In genomic region chr2:69827796-69828540, GRCh38 we compare ENCODE assay signal across 10 cellular contexts. TPM values are rescaled to one million over a fixed set of nuclear protein-coding genes. Genes with fewer than 3 reads are reported as not detected.
DNase-seq lines count a peak whose midpoint lies in the region; ATAC-seq and TF ChIP-seq lines count a peak whose summit lies in the region.
"Had no signal": no experiment of that assay in that cellular context is flagged by ENCODE, and none has a peak within 500 bp of the region (broad histone marks: within the 10 kb centered on the region; RNA-seq: fewer than 3 reads in every experiment).

No MANE protein-coding gene starts in this region.

- no peak overlapping the region for H4K8ac ChIP-seq in neuronal stem cell (ENCODE audit: low read depth, low read length)

- intact Hi-C loops in gastrocnemius medialis (cut with DNase I; ENCODE audit: low total_unique reads): loop anchor here (10.0 kb wide), 1 partner anchor 183 kb away; the partner anchor contains the start of gene AAK1

- no peak overlapping the region for H2BK12ac ChIP-seq in neuronal stem cell (ENCODE audit: low read length)

- H2AFZ ChIP-seq in GM23248: peak overlapping the region; percentile 90; the same call in 1 of the 2 replicates
- H2AFZ ChIP-seq in OCI-LY3 (ENCODE audit: low read depth, low read length): no peak overlapping the region; the same call in 1 of the 2 replicates
- H2AFZ ChIP-seq in neuronal stem cell (ENCODE audit: low read length): peak overlapping the region; percentile 98

- H3F3A ChIP-seq in GM23248 (ENCODE audit: insufficient read depth): peaks cover 16% of the 10 kb centered on the region

- 62 to 69% methylated on average over 9 of the region's 9 CpGs for WGBS in GM23248 (ENCODE audit: low coverage in 1 of 2, low lambda C conversion rate in 2 of 2, missing lambda C conversion rate in 2 of 2), 2 experiments
- no CpG with 5 or more reads among the region's 9 CpGs for WGBS in neuronal stem cell (ENCODE audit: extremely low coverage in 2 of 2, insufficient read length in 2 of 2, insufficient replicate concordance in 1 of 2), 2 donors

- no peak overlapping the region for H3K4ac ChIP-seq in neuronal stem cell (ENCODE audit: low read length)

- H3K36me3 ChIP-seq in GM23248 (ENCODE audit: low read depth) (peaks cover 4% of the 10 kb centered on the region; the same call in 1 of the 2 replicates), OCI-LY3 (replicated peaks; ENCODE audit: low read depth, low read length) (peaks cover 2% of the 10 kb centered on the region), neuronal stem cell (replicated peaks in 1 of 2; ENCODE audit: control insufficient read depth in 2 of 2, insufficient read depth in 2 of 2, low read length in 2 of 2) (peaks cover 2 to 17% of the 10 kb centered on the region in 2 donors), gastrocnemius medialis (no peaks in the 10 kb centered on the region)

- no peak overlapping the region for H2AK5ac ChIP-seq in neuronal stem cell (ENCODE audit: low read depth, low read length)

- no peak overlapping the region for H3K14ac ChIP-seq in neuronal stem cell (ENCODE audit: low read length)

- H3K79me2 ChIP-seq in GM23248 (ENCODE audit: insufficient read depth) (peaks cover 34% of the 10 kb centered on the region), OCI-LY3 (ENCODE audit: low read length) (peaks cover 34% of the 10 kb centered on the region)

- H3K27me3 ChIP-seq in GM23248 (replicated peaks; ENCODE audit: insufficient read depth): no peaks in the 10 kb centered on the region
- H3K27me3 ChIP-seq in OCI-LY3 (ENCODE audit: low read depth, low read length): no peaks in the 10 kb centered on the region
- H3K27me3 ChIP-seq in neuronal stem cell (ENCODE audit: control insufficient read depth in 3 of 3, insufficient read depth in 3 of 3, low read depth in 1 of 3, low read length in 3 of 3): no peaks in the 10 kb centered on the region
- no peaks in the 10 kb centered on the region for H3K27me3 ChIP-seq in gastrocnemius medialis
- H3K27me3 ChIP-seq: testis had no signal

- H3K9ac ChIP-seq in GM23248: no peak overlapping the region; the same call in 1 of the 2 replicates
- H3K9ac ChIP-seq in OCI-LY3 (ENCODE audit: low read length): no peak overlapping the region
- H3K9ac ChIP-seq in neuronal stem cell (ENCODE audit: low read depth, low read length, poor library complexity): no peak overlapping the region

- no peaks in the 10 kb centered on the region for H4K20me1 ChIP-seq in GM23248 (ENCODE audit: insufficient read depth)
- H4K20me1 ChIP-seq in OCI-LY3 (ENCODE audit: insufficient read depth, low read length): no peaks in the 10 kb centered on the region

- H2BK120ac ChIP-seq in neuronal stem cell (ENCODE audit: low read depth, low read length): no peak overlapping the region

- no peak overlapping the region for H4K91ac ChIP-seq in neuronal stem cell (ENCODE audit: low read depth, low read length, poor library complexity)

- TF ChIP-seq CTCF in OCI-LY3 (IDR thresholded peaks at IDR 0.05; ENCODE audit: low read depth, low read length) (no peak), choroid plexus epithelial cell (conservative IDR thresholded peaks at IDR 0.05; ENCODE audit: low read depth, low read length) (no peak), gastrocnemius medialis (IDR thresholded peaks at IDR 0.05 in 4 of 5, conservative IDR thresholded peaks at IDR 0.05 in 1 of 5) (no peak)

- H3K4me1 ChIP-seq in GM23248 (ENCODE audit: insufficient read depth) (peaks cover 22% of the 10 kb centered on the region), OCI-LY3 (ENCODE audit: low read length) (peaks cover 12% of the 10 kb centered on the region), neuronal stem cell (ENCODE audit: control insufficient read depth in 2 of 2, insufficient read depth in 1 of 2, low read depth in 1 of 2, low read length in 2 of 2) (peaks cover 2 to 5% of the 10 kb centered on the region in 2 donors), gastrocnemius medialis (peaks cover 14 to 25% of the 10 kb centered on the region in 2 donors)

- H3K79me1 ChIP-seq in neuronal stem cell (ENCODE audit: low read depth, low read length): peaks cover 8% of the 10 kb centered on the region

- no peaks in the 10 kb centered on the region for H3K9me2 ChIP-seq in GM23248 (ENCODE audit: insufficient read depth)

- H2BK15ac ChIP-seq in neuronal stem cell (ENCODE audit: low read length): no peak overlapping the region

- in situ Hi-C loops in GM23248 (cut with MboI): no loop called here
- in situ Hi-C loops in gastrocnemius medialis (cut with MboI; ENCODE audit: low sequenced_read_pairs in 4 of 4): no loop called here

- H3K9me3 ChIP-seq in GM23248 (ENCODE audit: low read depth): no peaks in the 10 kb centered on the region
- H3K9me3 ChIP-seq in OCI-LY3 (ENCODE audit: insufficient read depth, low read length): no peaks in the 10 kb centered on the region
- H3K9me3 ChIP-seq in neuronal stem cell (replicated peaks in 1 of 2; ENCODE audit: control insufficient read depth in 2 of 2, insufficient read depth in 1 of 2, low read depth in 1 of 2, low read length in 2 of 2): no peaks in the 10 kb centered on the region
- no peaks in the 10 kb centered on the region for H3K9me3 ChIP-seq in gastrocnemius medialis
- H3K9me3 ChIP-seq: testis had no signal

- no peak overlapping the region for H3K23ac ChIP-seq in neuronal stem cell (ENCODE audit: low read depth, low read length, poor library complexity)

- no peak overlapping the region for H3K4me3 ChIP-seq in GM23248
- no peak overlapping the region for H3K4me3 ChIP-seq in OCI-LY3 (ENCODE audit: low read length)
- H3K4me3 ChIP-seq in choroid plexus epithelial cell (ENCODE audit: low read depth, low read length): no peak overlapping the region
- H3K4me3 ChIP-seq in neuronal stem cell (ENCODE audit: low read length in 2 of 2): no peak overlapping the region
- H3K4me3 ChIP-seq in gastrocnemius medialis: no peak overlapping the region

- peak overlapping the region; percentile 81 for H3K4me2 ChIP-seq in GM23248 (ENCODE audit: unreplicated experiment)
- H3K4me2 ChIP-seq in OCI-LY3 (ENCODE audit: low read length): peak overlapping the region; percentile 91; the same call in 1 of the 2 replicates
- no peak overlapping the region for H3K4me2 ChIP-seq in neuronal stem cell (ENCODE audit: insufficient read depth, low read length, poor library complexity, severe bottlenecking)

- TF ChIP-seq POLR2A in gastrocnemius medialis (IDR thresholded peaks at IDR 0.05): no peak

- no peak overlapping the region for H2BK5ac ChIP-seq in neuronal stem cell (ENCODE audit: low read length)

- no peak for ATAC-seq in gastrocnemius medialis
- ATAC-seq in GM18867 (IDR thresholded peaks at IDR 0.05; ENCODE audit: unreplicated experiment): no peak

- DNase-seq in GM23248 (peak; percentile 30), choroid plexus epithelial cell (ENCODE audit: low read depth) (peak; percentile 41), neuronal stem cell (ENCODE audit: low spot score) (no peak), gastrocnemius medialis (no peak), NCI-H187 treated with DMSO at 0.1 percent for 48 hours (lab: John Stamatoyannopoulos, UW) (no peak)
- DNase-seq: NCI-H226; stimulated activated CD4-positive, alpha-beta T cell treated with anti-CD3 and anti-CD28 coated beads, Interleukin-15, amount 100 ng/mL, for 24 hours; testis had no signal

- H3K27ac ChIP-seq in GM23248 (peak overlapping the region; percentile 95), OCI-LY3 (ENCODE audit: low read length) (no peak overlapping the region), neuronal stem cell (replicated peaks; ENCODE audit: low read length) (no peak overlapping the region), gastrocnemius medialis (peak overlapping the region in 1 of 4 donors; percentile 91)

- H3K18ac ChIP-seq in neuronal stem cell (ENCODE audit: low read length): no peak overlapping the region

RNA-seq across cellular contexts. Expression of gene GMCL1, which starts 1.5 kb away (rescaled TPM):
- 9.6 and 15.7 TPM in 2 replicates for total RNA-seq in GM23248 (2014; rRNA removed; shearing (Covaris generic))
- 13.8 and 14.5 TPM in 2 replicates for polyA plus RNA-seq in GM23248 (2016; fragmentation: Nextera tagmentation; extraction: Ambion mirVana)
- 25.9 TPM for polyA plus RNA-seq in neuronal stem cell (2013, experiment 1 of 2)
- 31.8 TPM for polyA plus RNA-seq in neuronal stem cell (2013, experiment 2 of 2)
- total RNA-seq in gastrocnemius medialis: 1 to 10 TPM; 2.0 to 3.3 (median 3.3) TPM

Comparison
In these comparisons a context has a peak if more than half of its experiments do, and no peak if none do; other contexts are left out.
1. DNase-seq: peak in GM23248 (single experiment) and choroid plexus epithelial cell (single experiment); none in neuronal stem cell (single experiment), gastrocnemius medialis (0 of 2) and NCI-H187 treated with DMSO at 0.1 percent for 48 hours (single experiment).